ENCODE assay signal across 13 cellular contexts in genomic region chr15:77584201-77584600, GRCh38. TPM values are rescaled to one million over a fixed set of nuclear protein-coding genes. Genes with fewer than 3 reads are reported as not detected.
DNase-seq lines count a peak whose midpoint lies in the region; ATAC-seq, FAIRE-seq and TF ChIP-seq lines count a peak whose summit lies in the region.
"Had no signal": no experiment of that assay in that cellular context is flagged by ENCODE, and none has a peak within 500 bp of the region (broad histone marks: within the 10 kb centered on the region; RNA-seq: fewer than 3 reads in every experiment).

No MANE protein-coding gene starts in this region.

- peak; percentile 57 to 85; a peak in 4 of 6 replicates for ATAC-seq in A549
- ATAC-seq in HG03378 (IDR thresholded peaks at IDR 0.05; ENCODE audit: unreplicated experiment): no peak
- ATAC-seq: activated CD4-positive, alpha-beta T cell treated with anti-CD3 and anti-CD28 coated beads for 36 hours had no signal

- POLR2A ChIA-PET in A549 (lab: Yijun Ruan, JAX): no interaction called here

- no peaks in the 10 kb centered on the region for H3K4me1 ChIP-seq in A549

- TF ChIP-seq EP300 in A549 (IDR thresholded peaks at IDR 0.05): no peak

- DNase-seq in A549 (ENCODE audit: low read depth in 1 of 2, low spot score in 1 of 2) (no peak), GM10266 (ENCODE audit: extremely low spot score) (no peak), NCI-H69 (lab: John Stamatoyannopoulos, UW) (peak; percentile 9), dorsolateral prefrontal cortex (no peak), H4 (ENCODE audit: low spot score) (no peak), NCI-H128 (lab: John Stamatoyannopoulos, UW; ENCODE audit: unreplicated experiment) (no peak), HCEC 1CT (no peak)
- DNase-seq: activated CD4-positive, alpha-beta T cell treated with anti-CD3 and anti-CD28 coated beads for 36 hours; cerebellar nuclear complex; foreskin fibroblast; NCI-H2107 had no signal

- no peak overlapping the region for H3K27ac ChIP-seq in A549
- H3K27ac ChIP-seq in dorsolateral prefrontal cortex: peak overlapping the region in 1 of 59 donors; percentile 38

- intact Hi-C loops in dorsolateral prefrontal cortex (cut with DNase I): no loop called here

- 43% methylated on average over 7 of the region's 7 CpGs for WGBS in A549 (ENCODE audit: missing lambda C conversion rate)

- no peak overlapping the region for H3K4me3 ChIP-seq in A549
- no peak overlapping the region for H3K4me3 ChIP-seq in dorsolateral prefrontal cortex
- H3K4me3 ChIP-seq: lung had no signal

- H3K4me2 ChIP-seq in A549: no peak overlapping the region

- H3K27me3 ChIP-seq in dorsolateral prefrontal cortex: no peaks in the 10 kb centered on the region

- CTCF ChIA-PET in A549 (lab: Yijun Ruan, JAX): interaction anchor here (0.9 to 1.5 kb wide), 5 partner anchors 9 to 50 kb away, joined by 3 to 6 read pairs (median 4); partner anchors contain the start of gene LINGO1

- H3K9me3 ChIP-seq in A549: no peaks in the 10 kb centered on the region

- TF ChIP-seq POLR2A in A549 (IDR thresholded peaks at IDR 0.05; ENCODE audit: low read length): no peak

- TF ChIP-seq RAD21 in A549 (conservative IDR thresholded peaks at IDR 0.05 in 1 of 2, IDR thresholded peaks at IDR 0.05 in 1 of 2): 0 out of 5 replicates have a peak, but pooled peaks of 1 of the 2 experiments have one; percentile 17

- FAIRE-seq in A549 (lab: Jason Lieb, UNC): no peak

- TF ChIP-seq CTCF in A549 (IDR thresholded peaks at IDR 0.05) (no peak; the same call in 2 of the 3 replicates), GM10266 (IDR thresholded peaks at IDR 0.05; ENCODE audit: control insufficient read depth, insufficient read depth, low read depth, missing control alignments) (peak; percentile 15), dorsolateral prefrontal cortex (IDR thresholded peaks at IDR 0.05 in 54 of 56, conservative IDR thresholded peaks at IDR 0.05 in 2 of 56; ENCODE audit: low read depth in 1 of 56, partially characterized antibody in 56 of 56) (peak in 37 of 56 donors; percentile 8 to 54 (median 31))

TF ChIP-seq in A549, 52 proteins besides CTCF, POLR2A, EP300 and RAD21:
- no peak for TF ChIP-seq KDM5A (IDR thresholded peaks at IDR 0.05)
- no peak for TF ChIP-seq ELK1 (IDR thresholded peaks at IDR 0.05; ENCODE audit: low read depth, low read length)

RNA-seq across cellular contexts. Expression of gene LINGO1, which starts 48.5 kb away (rescaled TPM):
- polyA plus RNA-seq in A549 (2011; rRNA removed) (2.2 and 3.3 TPM in 2 replicates), A549 (2017; fragmentation: RNase III; extraction: RNeasy Plus Mini Kit Qiagen cat#74134 plus additional on column Dnase treatment) (2.9 to 3.5 TPM (median 3.3 TPM) in 3 replicates)
- polyA plus RNA-seq in A549 (2012; cell fraction: cytosol; rRNA removed): 10.4 and 14.0 TPM in 2 replicates
- polyA plus RNA-seq in A549 (2012; cell fraction: nucleus; rRNA removed): 8.9 and 11.4 TPM in 2 replicates
- polyA minus RNA-seq in A549 (2011; rRNA and poly(A)+ RNA removed): 4.1 and 4.4 TPM in 2 replicates
- 100 to 1,000 TPM in 114 of 120 experiments, 10 to 100 TPM in 6; 54.7 to 233 (median 155) TPM for total RNA-seq in dorsolateral prefrontal cortex
- total RNA-seq in H4 (2014; rRNA removed; shearing (Covaris generic)): 0.41 TPM in 1 of 2 replicates, not detected in the other
- total RNA-seq: activated CD4-positive, alpha-beta T cell treated with anti-CD3 and anti-CD28 coated beads for 36 hours had no signal

Comparison
In these comparisons a context has a peak if more than half of its experiments do, and no peak if none do; other contexts are left out.
1. RNA of gene LINGO1, which starts 48.5 kb away (total RNA-seq): 54.7 to 233 TPM in dorsolateral prefrontal cortex; 0.41 TPM in H4; every median in the first group is over 10 times any median in the second.